ENCODE assay signal across 23 cellular contexts in the genomic region with DNA sequence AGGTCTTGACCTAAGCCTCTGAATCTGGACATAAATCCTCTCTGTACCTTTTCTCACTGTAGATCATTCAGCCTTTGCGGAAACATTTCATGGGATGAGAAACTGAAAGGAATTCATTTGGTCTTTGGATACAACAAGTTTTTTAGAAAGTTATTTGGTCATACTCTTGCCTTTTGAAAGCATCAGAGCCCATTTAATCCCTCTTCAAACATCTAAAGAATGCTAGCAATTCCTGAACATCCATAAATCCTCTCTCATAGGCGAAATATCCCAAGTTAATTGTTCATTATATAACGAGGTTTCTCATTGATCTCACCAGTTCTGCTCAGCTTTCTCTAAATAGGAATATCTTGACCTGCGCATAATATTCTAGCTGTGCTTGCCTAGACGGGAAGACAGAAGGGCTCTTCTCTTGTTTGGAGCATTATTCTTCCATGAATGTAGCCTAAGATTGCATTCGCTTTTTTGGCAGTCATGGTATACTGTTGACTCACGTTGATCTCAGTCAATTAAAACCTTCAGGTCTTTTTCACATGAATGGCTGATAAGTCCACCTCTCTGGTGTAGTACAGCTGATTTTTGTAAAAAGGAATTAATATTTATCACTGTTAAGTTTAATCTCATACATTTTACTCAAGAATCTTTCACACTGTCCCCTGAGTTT. TPM values are rescaled to one million over a fixed set of nuclear protein-coding genes. Genes with fewer than 3 reads are reported as not detected.
A peak's percentile ranks its signal among the peaks of the same experiment; 100 is the strongest.
DNase-seq lines count a peak whose midpoint lies in the region; ATAC-seq and TF ChIP-seq lines count a peak whose summit lies in the region.
"Had no signal": no experiment of that assay in that cellular context is flagged by ENCODE, and none has a peak within 500 bp of the region (broad histone marks: within the 10 kb centered on the region; RNA-seq: fewer than 3 reads in every experiment).

No MANE protein-coding gene starts in this region.

- H3K4me3 ChIP-seq in Caco-2 (ENCODE audit: low read depth, low read length) (no peak overlapping the region), osteoblast (ENCODE audit: insufficient read depth, low read length) (no peak overlapping the region), psoas muscle (no peak overlapping the region)
- H3K4me3 ChIP-seq: ascending aorta, stomach, tibial nerve had no signal

- peaks cover 69% of the 10 kb centered on the region for H3K36me3 Mint-ChIP-seq in Caco-2 (ENCODE audit: insufficient read depth, unreplicated experiment)
- H3K36me3 Mint-ChIP-seq in activated CD4-positive, alpha-beta memory T cell treated with anti-CD3 and anti-CD28 coated beads, Interleukin-2, amount 10 ng/mL, durations not matched to agents 7 days and 5 days (ENCODE audit: low read depth) = no peaks in the 10 kb centered on the region
- H3K36me3 Mint-ChIP-seq: activated naive CD8-positive, alpha-beta T cell treated with anti-CD3 and anti-CD28 coated beads for 36 hours had no signal

- no TSS peak for BruUV-seq in Caco-2 (replicated peaks; lab: Mats Ljungman, UMichigan)

- H3K36me3 ChIP-seq in Caco-2 (ENCODE audit: control insufficient read depth, insufficient read depth, low read length) = no peaks in the 10 kb centered on the region
- no peaks in the 10 kb centered on the region for H3K36me3 ChIP-seq in osteoblast (ENCODE audit: insufficient read depth, low read length)
- no peaks in the 10 kb centered on the region for H3K36me3 ChIP-seq in psoas muscle (ENCODE audit: insufficient read depth in 1 of 2, low read depth in 1 of 2)
- H3K36me3 ChIP-seq: ascending aorta, tibial nerve had no signal

- intact Hi-C loops in Caco-2 (cut with micrococcal nuclease; ENCODE audit: unreplicated experiment) = loop anchor here (1.0 to 2.0 kb wide), 6 partner anchors 8 to 36 kb away; no protein-coding TSS in a partner anchor
- intact Hi-C loops in psoas muscle (cut with DNase I) = no loop called here

- peak overlapping the region; percentile 14 for H3K4me3 Mint-ChIP-seq in Caco-2 (ENCODE audit: unreplicated experiment)
- H3K4me3 Mint-ChIP-seq in activated CD4-positive, alpha-beta memory T cell treated with anti-CD3 and anti-CD28 coated beads, Interleukin-2, amount 10 ng/mL, durations not matched to agents 7 days and 5 days = no peak overlapping the region
- H3K4me3 Mint-ChIP-seq: activated CD8-positive, alpha-beta T cell treated with anti-CD3 and anti-CD28 coated beads, Interleukin-2, amount 10 ng/mL, durations not matched to agents 7 days and 5 days; activated naive CD8-positive, alpha-beta T cell treated with anti-CD3 and anti-CD28 coated beads for 36 hours; central memory CD8-positive, alpha-beta T cell; T-helper 17 cell had no signal

- peaks cover 57% of the 10 kb centered on the region for H3K4me1 Mint-ChIP-seq in Caco-2 (ENCODE audit: low read depth, unreplicated experiment)
- H3K4me1 Mint-ChIP-seq in activated CD4-positive, alpha-beta memory T cell treated with anti-CD3 and anti-CD28 coated beads, Interleukin-2, amount 10 ng/mL, durations not matched to agents 7 days and 5 days = peaks cover 1% of the 10 kb centered on the region
- H3K4me1 Mint-ChIP-seq: activated naive CD8-positive, alpha-beta T cell treated with anti-CD3 and anti-CD28 coated beads for 36 hours; central memory CD8-positive, alpha-beta T cell; T-helper 17 cell had no signal

- H2AFZ ChIP-seq in osteoblast (ENCODE audit: low read length) = no peak overlapping the region

- no peak overlapping the region for H3K4me2 ChIP-seq in osteoblast (ENCODE audit: insufficient read depth, low read length)

- H3K4me1 ChIP-seq in Caco-2 (peaks cover 75% of the 10 kb centered on the region), osteoblast (ENCODE audit: insufficient read depth, low read length) (peaks cover 47% of the 10 kb centered on the region), psoas muscle (no peaks in the 10 kb centered on the region)

- TF ChIP-seq CTCF in Caco-2 (IDR thresholded peaks at IDR 0.05; ENCODE audit: insufficient read depth in 1 of 2, low read depth in 1 of 2, low read length in 1 of 2, severe bottlenecking in 1 of 2, unreplicated experiment in 1 of 2) (no peak), osteoblast (IDR thresholded peaks at IDR 0.05; ENCODE audit: extremely low read depth, low read depth, low read length) (no peak), psoas muscle (IDR thresholded peaks at IDR 0.05) (no peak)

- H3K9me3 ChIP-seq in Caco-2 = no peaks in the 10 kb centered on the region
- no peaks in the 10 kb centered on the region for H3K9me3 ChIP-seq in osteoblast (ENCODE audit: low read depth, low read length)
- H3K9me3 ChIP-seq in psoas muscle = no peaks in the 10 kb centered on the region
- H3K9me3 ChIP-seq: ascending aorta, stomach, tibial nerve had no signal

- POLR2A ChIA-PET in Caco-2 (lab: Charles Lee) = interaction anchor here (0.7 kb wide), 1 partner anchor 40 kb away, joined by 3 read pairs; no protein-coding TSS in a partner anchor
- POLR2A ChIA-PET in activated CD4-positive, alpha-beta memory T cell treated with anti-CD3 and anti-CD28 coated beads, Interleukin-2, amount 10 ng/mL, durations not matched to agents 7 days and 5 days (lab: Charles Lee) = no interaction called here

- CTCF ChIA-PET in Caco-2 (lab: Charles Lee) = no interaction called here
- CTCF ChIA-PET in activated CD4-positive, alpha-beta memory T cell treated with anti-CD3 and anti-CD28 coated beads, Interleukin-2, amount 10 ng/mL, durations not matched to agents 7 days and 5 days (lab: Charles Lee) = no interaction called here

- peaks cover 16% of the 10 kb centered on the region for H3K79me2 ChIP-seq in osteoblast (ENCODE audit: insufficient read depth, low read length)

- no peaks in the 10 kb centered on the region for H3K27me3 Mint-ChIP-seq in Caco-2 (ENCODE audit: insufficient read depth, unreplicated experiment)
- peaks cover 6% of the 10 kb centered on the region for H3K27me3 Mint-ChIP-seq in activated CD4-positive, alpha-beta memory T cell treated with anti-CD3 and anti-CD28 coated beads, Interleukin-2, amount 10 ng/mL, durations not matched to agents 7 days and 5 days

- DNase-seq in Caco-2 = peak in 1 of 2 experiments; percentile 55
- peak; percentile 60 for DNase-seq in NCI-H226
- DNase-seq in epithelial cell of prostate (ENCODE audit: low read depth, low spot score) = no peak
- no peak for DNase-seq in osteoblast (ENCODE audit: insufficient read length, low spot score, missing footprints)
- DNase-seq in psoas muscle = no peak
- DNase-seq in stimulated activated naive CD8-positive, alpha-beta T cell treated with anti-CD3 and anti-CD28 coated beads, Interleukin-15, Interleukin-2, amounts not matched to agents 100 U/mL and 50 U/mL, for 24 hours = no peak
- DNase-seq in activated CD4-positive, alpha-beta memory T cell treated with anti-CD3 and anti-CD28 coated beads, Interleukin-2, amount 10 ng/mL, durations not matched to agents 7 days and 5 days = no peak
- DNase-seq: activated CD8-positive, alpha-beta T cell treated with anti-CD3 and anti-CD28 coated beads, Interleukin-2, amount 10 ng/mL, durations not matched to agents 7 days and 5 days; activated naive CD8-positive, alpha-beta T cell treated with anti-CD3 and anti-CD28 coated beads for 36 hours; C1 segment of cervical spinal cord; DMS79; Kasumi-1; MV-4-11; NCI-H146; NCI-H2107; NCI-H446 treated with DMSO at 0.1 percent for 48 hours; stomach; T-helper 17 cell had no signal

- WGBS in psoas muscle, 3 donors = 52 to 73% (median 58%) methylated on average over 7 of the region's 7 CpGs

- H3K27ac ChIP-seq in epithelial cell of prostate (peak overlapping the region; percentile 35), osteoblast (ENCODE audit: low read depth, low read length) (peak overlapping the region; percentile 69), psoas muscle (no peak overlapping the region)
- H3K27ac ChIP-seq: tibial nerve had no signal

- H3K9me3 Mint-ChIP-seq in Caco-2 (ENCODE audit: unreplicated experiment) = peaks cover 10% of the 10 kb centered on the region
- no peaks in the 10 kb centered on the region for H3K9me3 Mint-ChIP-seq in activated CD4-positive, alpha-beta memory T cell treated with anti-CD3 and anti-CD28 coated beads, Interleukin-2, amount 10 ng/mL, durations not matched to agents 7 days and 5 days
- H3K9me3 Mint-ChIP-seq: activated naive CD8-positive, alpha-beta T cell treated with anti-CD3 and anti-CD28 coated beads for 36 hours; central memory CD8-positive, alpha-beta T cell had no signal

- no peaks in the 10 kb centered on the region for H4K20me1 ChIP-seq in osteoblast (ENCODE audit: insufficient read depth, low read length)

- H3K27me3 ChIP-seq in Caco-2 (replicated peaks; ENCODE audit: control insufficient read depth, insufficient read depth, low read length) (no peaks in the 10 kb centered on the region), osteoblast (ENCODE audit: insufficient read depth, low read length) (no peaks in the 10 kb centered on the region), psoas muscle (ENCODE audit: insufficient read depth in 3 of 3, low read length in 2 of 3) (no peaks in the 10 kb centered on the region)
- H3K27me3 ChIP-seq: ascending aorta, stomach, tibial nerve had no signal

- peak overlapping the region; percentile 71 for H3K27ac Mint-ChIP-seq in Caco-2 (ENCODE audit: unreplicated experiment)
- no peak overlapping the region for H3K27ac Mint-ChIP-seq in activated CD4-positive, alpha-beta memory T cell treated with anti-CD3 and anti-CD28 coated beads, Interleukin-2, amount 10 ng/mL, durations not matched to agents 7 days and 5 days
- H3K27ac Mint-ChIP-seq: activated CD8-positive, alpha-beta T cell treated with anti-CD3 and anti-CD28 coated beads, Interleukin-2, amount 10 ng/mL, durations not matched to agents 7 days and 5 days; activated naive CD8-positive, alpha-beta T cell treated with anti-CD3 and anti-CD28 coated beads for 36 hours; T-helper 17 cell had no signal

- no peak for ATAC-seq in psoas muscle
- ATAC-seq in stimulated activated naive CD8-positive, alpha-beta T cell treated with anti-CD3 and anti-CD28 coated beads, Interleukin-15, Interleukin-2, amounts not matched to agents 100 U/mL and 50 U/mL, for 24 hours = no peak
- ATAC-seq: activated CD8-positive, alpha-beta T cell treated with anti-CD3 and anti-CD28 coated beads, Interleukin-2, amount 10 ng/mL, durations not matched to agents 7 days and 5 days; SK-N-SH treated with all-trans-retinoic acid at 6 μM for 48 hours; T-helper 17 cell had no signal

RNA-seq across cellular contexts. Expression of a gene that starts 24.1 kb away (rescaled TPM):
- total RNA-seq in Caco-2 (2022) (54.1 and 55.0 TPM in 2 replicates), osteoblast (45.1 and 47.8 TPM in 2 replicates), psoas muscle (10 to 100 TPM in 1 of 4 donors, 1 to 10 TPM in 3; 3.9 to 13.3 (median 5.4) TPM)
- polyA plus RNA-seq in psoas muscle = 1 to 10 TPM; 2.9 to 4.3 (median 3.8) TPM
- under 1 TPM; 0.25 to 0.63 TPM for total RNA-seq in activated CD4-positive, alpha-beta memory T cell treated with anti-CD3 and anti-CD28 coated beads, Interleukin-2, amount 10 ng/mL, durations not matched to agents 7 days and 5 days
- total RNA-seq: activated CD8-positive, alpha-beta T cell treated with anti-CD3 and anti-CD28 coated beads, Interleukin-2, amount 10 ng/mL, durations not matched to agents 7 days and 5 days; activated naive CD8-positive, alpha-beta T cell treated with anti-CD3 and anti-CD28 coated beads for 36 hours; OCI-LY7 had no signal
